Comparison of ENCODE assay signal across 16 cellular contexts in genomic region chr5:123454236-123454911, GRCh38. TPM values are rescaled to one million over a fixed set of nuclear protein-coding genes. Genes with fewer than 3 reads are reported as not detected.
A peak's percentile ranks its signal among the peaks of the same experiment; 100 is the strongest.
DNase-seq lines count a peak whose midpoint lies in the region; ATAC-seq and TF ChIP-seq lines count a peak whose summit lies in the region.
"Had no signal": no experiment of that assay in that cellular context is flagged by ENCODE, and none has a peak within 500 bp of the region (broad histone marks: within the 10 kb centered on the region; RNA-seq: fewer than 3 reads in every experiment).

No MANE protein-coding gene starts in this region.

- DNase-seq in A673 (ENCODE audit: low spot score) = peak; percentile 49
- peak; percentile 43 for DNase-seq in H4 (ENCODE audit: low spot score)
- peak; percentile 18 for DNase-seq in RWPE1 (ENCODE audit: low spot score)
- DNase-seq in fibroblast of pulmonary artery (ENCODE audit: low read depth) = peak; percentile 34
- no peak for DNase-seq in central memory CD4-positive, alpha-beta T cell
- DNase-seq in stimulated activated CD4-positive, alpha-beta T cell treated with anti-CD3 and anti-CD28 coated beads, Interleukin-1b, Interleukin-23, amount 100 ng/mL, for 48 hours = no peak
- DNase-seq in middle frontal gyrus (ENCODE audit: extremely low spot score, low spot score) = no peak
- DNase-seq: activated CD4-positive, alpha-beta T cell treated with anti-CD3 and anti-CD28 coated beads for 4 hours; activated naive CD8-positive, alpha-beta T cell treated with anti-CD3 and anti-CD28 coated beads for 36 hours; activated T-cell treated with anti-CD3 and anti-CD28 coated beads for 4 hours; heart left ventricle; NCI-H1105 treated with DMSO at 0.1 percent for 48 hours; stimulated activated naive CD4-positive, alpha-beta T cell treated with Interleukin-2 at 50 U/mL for 16 hours; T-helper 17 cell; upper lobe of right lung had no signal

- no peaks in the 10 kb centered on the region for H3K27me3 ChIP-seq in A673 (replicated peaks; ENCODE audit: insufficient read depth, low read depth, low read length, poor library complexity)
- H3K27me3 ChIP-seq: heart left ventricle, upper lobe of right lung had no signal

- POLR2A ChIA-PET in A673 (lab: Charles Lee; ENCODE audit: low non-redundant PET) (interaction anchor here (0.7 kb wide), 1 partner anchor 31 kb away, joined by 3 read pairs; the partner anchor contains the start of gene CEP120), RWPE1 (lab: Yijun Ruan, JAX; ENCODE audit: low non-redundant PET) (no interaction called here)

- no TSS peak for BruUV-seq in A673 (replicated peaks; lab: Mats Ljungman, UMichigan)

- intact Hi-C loops in A673 (cut with micrococcal nuclease; ENCODE audit: unreplicated experiment) = no loop called here

- no peaks in the 10 kb centered on the region for H3K36me3 ChIP-seq in A673 (ENCODE audit: insufficient read depth, low read length, poor library complexity, severe bottlenecking)
- H3K36me3 ChIP-seq: heart left ventricle, upper lobe of right lung had no signal

- H3K9me3 ChIP-seq in A673 (ENCODE audit: low read depth, low read length, poor library complexity, severe bottlenecking) = no peaks in the 10 kb centered on the region
- H3K9me3 ChIP-seq: heart left ventricle, upper lobe of right lung had no signal

- CTCF ChIA-PET in A673 (lab: Charles Lee) (no interaction called here), RWPE1 (lab: Yijun Ruan, JAX) (interaction anchor here (0.5 to 0.6 kb wide), 2 partner anchors 10 to 51 kb away, joined by 4 to 5 read pairs; no protein-coding TSS in a partner anchor)

- H3K4me1 ChIP-seq in A673 (ENCODE audit: insufficient read depth, low read length, poor library complexity, severe bottlenecking) = peaks cover 67% of the 10 kb centered on the region
- H3K4me1 ChIP-seq: upper lobe of right lung had no signal

- TF ChIP-seq CTCF in A673 (conservative IDR thresholded peaks at IDR 0.05; ENCODE audit: low read depth, low read length) = no peak
- TF ChIP-seq CTCF in RWPE1 (conservative IDR thresholded peaks at IDR 0.05; ENCODE audit: low read depth) = no peak
- no peak for TF ChIP-seq CTCF in fibroblast of pulmonary artery (IDR thresholded peaks at IDR 0.05; ENCODE audit: low read length, missing control alignments)

- H3K4me3 ChIP-seq in A673 (ENCODE audit: low read depth, low read length, poor library complexity, severe bottlenecking) (no peak overlapping the region), fibroblast of pulmonary artery (replicated peaks; ENCODE audit: low read depth, low read length) (no peak overlapping the region)
- H3K4me3 ChIP-seq: heart left ventricle, upper lobe of right lung had no signal

- peak overlapping the region; percentile 77 for H3K27ac ChIP-seq in A673 (ENCODE audit: low read depth, low read length, poor library complexity, severe bottlenecking)
- H3K27ac ChIP-seq in RWPE1 = no peak overlapping the region
- H3K27ac ChIP-seq: heart left ventricle, upper lobe of right lung had no signal

- ATAC-seq in HG03039 (IDR thresholded peaks at IDR 0.05; ENCODE audit: unreplicated experiment) = no peak
- ATAC-seq: T-helper 17 cell, upper lobe of right lung had no signal

RNA-seq across cellular contexts. Expression of gene CEP120, which starts 31.2 kb away (rescaled TPM):
- total RNA-seq in A673 (2021) = 25.5 and 25.7 TPM in 2 replicates
- 12.5 and 17.0 TPM in 2 replicates for total RNA-seq in H4 (2014; rRNA removed; shearing (Covaris generic))

RNA-seq across cellular contexts. Expression of gene CSNK1G3, which starts 57.6 kb away (rescaled TPM):
- 42.1 and 43.1 TPM in 2 replicates for total RNA-seq in A673 (2021)
- 34.8 and 45.6 TPM in 2 replicates for total RNA-seq in H4 (2014; rRNA removed; shearing (Covaris generic))

Comparison
In these comparisons a context has a peak if more than half of its experiments do, and no peak if none do; other contexts are left out.
1. DNase-seq: peak in A673 (single experiment), H4 (single experiment), RWPE1 (single experiment) and fibroblast of pulmonary artery (single experiment); none in central memory CD4-positive, alpha-beta T cell (single experiment), stimulated activated CD4-positive, alpha-beta T cell treated with anti-CD3 and anti-CD28 coated beads, Interleukin-1b, Interleukin-23, amount 100 ng/mL, for 48 hours (single experiment) and middle frontal gyrus (single experiment).